Comparison of ENCODE assay signal across 8 cellular contexts in genomic region chr19:20999731-21000352, GRCh38. TPM values are rescaled to one million over a fixed set of nuclear protein-coding genes. Genes with fewer than 3 reads are reported as not detected.
DNase-seq lines count a peak whose midpoint lies in the region; ATAC-seq and TF ChIP-seq lines count a peak whose summit lies in the region.

No MANE protein-coding gene starts in this region.

- peak overlapping the region; percentile 86 for H3K27ac ChIP-seq in BLaER1
- peak overlapping the region; percentile 41 for H3K27ac ChIP-seq in RWPE1

- ATAC-seq in GM19351 (IDR thresholded peaks at IDR 0.05; ENCODE audit: unreplicated experiment) = peak; percentile 100
- peak; percentile 79 for ATAC-seq in HG03571 (IDR thresholded peaks at IDR 0.05; ENCODE audit: unreplicated experiment)
- peak; percentile 100 for ATAC-seq in omental fat pad (ENCODE audit: low FRiP score)

- peak; percentile 98 for DNase-seq in RWPE1 (ENCODE audit: low spot score)
- DNase-seq in activated naive CD4-positive, alpha-beta T cell treated with anti-CD3 and anti-CD28 coated beads, Interleukin-2, amount 10 ng/mL, durations not matched to agents 7 days and 5 days = peak; percentile 91
- peak; percentile 83 for DNase-seq in glutamatergic neuron
- DNase-seq in omental fat pad (ENCODE audit: low spot score) = peak; percentile 42
- DNase-seq in superior temporal gyrus (ENCODE audit: extremely low spot score) = peak; percentile 98

- H3K9me3 ChIP-seq in BLaER1 = no peaks in the 10 kb centered on the region

- peak overlapping the region; percentile 80 for H3K4me3 Mint-ChIP-seq in activated naive CD4-positive, alpha-beta T cell treated with anti-CD3 and anti-CD28 coated beads, Interleukin-2, amount 10 ng/mL, durations not matched to agents 7 days and 5 days
- H3K4me3 Mint-ChIP-seq in glutamatergic neuron (ENCODE audit: unreplicated experiment) = peak overlapping the region; percentile 90

- H3K27me3 ChIP-seq in BLaER1 = no peaks in the 10 kb centered on the region

- H3K36me3 Mint-ChIP-seq in activated naive CD4-positive, alpha-beta T cell treated with anti-CD3 and anti-CD28 coated beads, Interleukin-2, amount 10 ng/mL, durations not matched to agents 7 days and 5 days = peaks cover 11% of the 10 kb centered on the region
- H3K36me3 Mint-ChIP-seq in glutamatergic neuron (ENCODE audit: unreplicated experiment) = no peaks in the 10 kb centered on the region

- no peaks in the 10 kb centered on the region for H3K36me3 ChIP-seq in BLaER1

- TF ChIP-seq CTCF in RWPE1 (conservative IDR thresholded peaks at IDR 0.05; ENCODE audit: low read depth) (no peak), glutamatergic neuron (IDR thresholded peaks at IDR 0.05; ENCODE audit: partially characterized antibody, unreplicated experiment) (no peak), omental fat pad (IDR thresholded peaks at IDR 0.05) (no peak)

- CTCF ChIA-PET in RWPE1 (lab: Yijun Ruan, JAX) = interaction anchor here (0.6 kb wide), 1 partner anchor 85 kb away, joined by 3 read pairs; no protein-coding TSS in a partner anchor
- CTCF ChIA-PET in activated naive CD4-positive, alpha-beta T cell treated with anti-CD3 and anti-CD28 coated beads, Interleukin-2, amount 10 ng/mL, durations not matched to agents 7 days and 5 days (lab: Charles Lee) = no interaction called here

- H3K4me1 ChIP-seq in BLaER1 = peaks cover 11% of the 10 kb centered on the region

- POLR2A ChIA-PET in RWPE1 (lab: Yijun Ruan, JAX; ENCODE audit: low non-redundant PET) = no interaction called here

- peak overlapping the region; percentile 78 for H3K4me3 ChIP-seq in BLaER1

- H3K4me2 ChIP-seq in BLaER1 = peak overlapping the region; percentile 81

- no peaks in the 10 kb centered on the region for H3K27me3 Mint-ChIP-seq in activated naive CD4-positive, alpha-beta T cell treated with anti-CD3 and anti-CD28 coated beads, Interleukin-2, amount 10 ng/mL, durations not matched to agents 7 days and 5 days
- peaks cover 2% of the 10 kb centered on the region for H3K27me3 Mint-ChIP-seq in glutamatergic neuron (ENCODE audit: unreplicated experiment)

- H4K20me1 ChIP-seq in BLaER1 = no peaks in the 10 kb centered on the region

- peaks cover 21% of the 10 kb centered on the region for H3K4me1 Mint-ChIP-seq in activated naive CD4-positive, alpha-beta T cell treated with anti-CD3 and anti-CD28 coated beads, Interleukin-2, amount 10 ng/mL, durations not matched to agents 7 days and 5 days
- H3K4me1 Mint-ChIP-seq in glutamatergic neuron (ENCODE audit: low read depth, unreplicated experiment) = no peaks in the 10 kb centered on the region

- peak overlapping the region; percentile 85 for H3K27ac Mint-ChIP-seq in activated naive CD4-positive, alpha-beta T cell treated with anti-CD3 and anti-CD28 coated beads, Interleukin-2, amount 10 ng/mL, durations not matched to agents 7 days and 5 days
- peak overlapping the region; percentile 85 for H3K27ac Mint-ChIP-seq in glutamatergic neuron (ENCODE audit: unreplicated experiment)

- peak overlapping the region; percentile 86 for H3K9ac ChIP-seq in BLaER1

- peaks cover 10% of the 10 kb centered on the region for H3K9me3 Mint-ChIP-seq in activated naive CD4-positive, alpha-beta T cell treated with anti-CD3 and anti-CD28 coated beads, Interleukin-2, amount 10 ng/mL, durations not matched to agents 7 days and 5 days
- no peaks in the 10 kb centered on the region for H3K9me3 Mint-ChIP-seq in glutamatergic neuron (ENCODE audit: unreplicated experiment)

RNA-seq across cellular contexts. Expression of gene ZNF430, which starts 20.6 kb away (rescaled TPM):
- total RNA-seq in glutamatergic neuron (ENCODE audit: unreplicated experiment) (19.9 TPM), omental fat pad (10 to 100 TPM in 3 of 4 donors, 1 to 10 TPM in 1; 4.8 to 19.9 (median 12.5) TPM)

Comparison
In these comparisons a context has a peak if more than half of its experiments do, and no peak if none do; other contexts are left out.
1. Peak in every context shown above with its lines: DNase-seq, ATAC-seq, H3K4me3 ChIP-seq and H3K27ac ChIP-seq.
2. DNase-seq: peak in every context shown above with its lines; median percentile 98 in RWPE1; 98 in superior temporal gyrus; 91 in activated naive CD4-positive, alpha-beta T cell treated with anti-CD3 and anti-CD28 coated beads, Interleukin-2, amount 10 ng/mL, durations not matched to agents 7 days and 5 days; 83 in glutamatergic neuron; 42 in omental fat pad.